2 cellular contexts compared by ENCODE assay signal in the genomic region with DNA sequence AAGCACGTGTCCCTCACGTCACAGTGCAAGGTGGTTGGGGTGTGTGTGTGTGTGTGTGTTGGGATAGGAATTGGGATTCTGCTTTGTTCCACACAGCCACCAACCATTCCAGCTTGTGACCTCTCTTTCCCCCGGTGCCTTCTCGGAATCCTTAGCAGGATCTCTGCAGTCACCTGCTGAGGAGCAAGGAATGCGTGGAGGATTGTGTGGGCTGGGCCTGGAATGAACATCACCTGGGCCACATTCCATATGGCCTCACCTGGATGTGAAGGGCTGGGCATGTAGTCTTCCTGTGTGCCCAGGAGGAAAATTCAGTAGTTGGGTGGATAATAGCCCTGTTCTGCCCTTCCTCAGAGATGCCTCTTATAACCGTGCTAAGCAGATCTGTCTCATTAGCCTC.
A peak's percentile ranks its signal among the peaks of the same experiment; 100 is the strongest.
TF ChIP-seq lines count a peak whose summit lies in the region.

No MANE protein-coding gene starts in this region.

TF ChIP-seq in Ishikawa, 13 proteins besides CTCF, POLR2A, EP300 and RAD21:
- 0 out of 2 replicates have a peak, but pooled peaks have one; percentile 20 for TF ChIP-seq TEAD4 (IDR thresholded peaks at IDR 0.05)
- no peak for TF ChIP-seq TCF12 (IDR thresholded peaks at IDR 0.05; ENCODE audit: low read depth)

TF ChIP-seq in H1, 55 proteins besides CTCF, POLR2A, EP300 and RAD21:
- peak; percentile 82 for TF ChIP-seq TEAD4 (IDR thresholded peaks at IDR 0.05; ENCODE audit: low read depth, low read length)
- TF ChIP-seq KDM5A (IDR thresholded peaks at IDR 0.05; ENCODE audit: low read length) = no peak
- no peak for TF ChIP-seq JUND (IDR thresholded peaks at IDR 0.05; ENCODE audit: low read length)
